In genomic region chr22:39294571-39295468, GRCh38 we compare ENCODE assay signal across 15 cellular contexts. TPM values are rescaled to one million over a fixed set of nuclear protein-coding genes. Genes with fewer than 3 reads are reported as not detected.
"Had no signal": no experiment of that assay in that cellular context is flagged by ENCODE, and none has a peak within 500 bp of the region (broad histone marks: within the 10 kb centered on the region; RNA-seq: fewer than 3 reads in every experiment).

No MANE protein-coding gene starts in this region.

- H3K27me3 ChIP-seq: adrenal gland, cardiac muscle cell, gastrocnemius medialis, heart left ventricle, pancreas, tibial nerve had no signal

- H3K27ac ChIP-seq: adrenal gland, cardiac muscle cell, gastrocnemius medialis, heart left ventricle had no signal

- H3K4me3 ChIP-seq: adrenal gland, cardiac muscle cell, gastrocnemius medialis, heart left ventricle, pancreas, tibial nerve had no signal

- FAIRE-seq: pancreas had no signal

- DNase-seq: activated CD4-positive, alpha-beta memory T cell treated with anti-CD3 and anti-CD28 coated beads for 36 hours; activated CD4-positive, alpha-beta T cell treated with anti-CD3 and anti-CD28 coated beads for 36 hours; activated CD8-positive, alpha-beta memory T cell treated with anti-CD3 and anti-CD28 coated beads, Interleukin-2, amount 10 ng/mL, durations not matched to agents 7 days and 5 days; activated T-cell treated with anti-CD3 and anti-CD28 coated beads, Interleukin-2, amount 50 U/mL, for 24 hours; adrenal gland; erythroblast; gastrocnemius medialis; heart left ventricle; immature natural killer cell; stimulated activated naive CD4-positive, alpha-beta T cell treated with Interleukin-2 at 50 U/mL for 16 hours; substantia nigra had no signal

- ATAC-seq: activated CD4-positive, alpha-beta T cell treated with anti-CD3 and anti-CD28 coated beads for 36 hours; activated CD8-positive, alpha-beta memory T cell treated with anti-CD3 and anti-CD28 coated beads, Interleukin-2, amount 10 ng/mL, durations not matched to agents 7 days and 5 days; gastrocnemius medialis; heart left ventricle; pancreas had no signal

- H3K9me3 ChIP-seq: adrenal gland, gastrocnemius medialis, heart left ventricle, pancreas, tibial nerve had no signal

- H3K36me3 ChIP-seq: adrenal gland, cardiac muscle cell, gastrocnemius medialis, heart left ventricle, pancreas, tibial nerve had no signal

RNA-seq across cellular contexts. Expression of gene SYNGR1, which starts 55.0 kb away (rescaled TPM):
- total RNA-seq: activated CD4-positive, alpha-beta memory T cell treated with anti-CD3 and anti-CD28 coated beads for 36 hours; T-helper 1 cell treated with Interleukin-12 subunit alpha and Interleukin-12 subunit beta and Interleukin-4 antibody, amounts not matched to agents 30 ng/mL and 1 ng/mL, for 36 hours had no signal
